Comparison of ENCODE assay signal across 9 cellular contexts in genomic region chr16:10828851-10829331, GRCh38. TPM values are rescaled to one million over a fixed set of nuclear protein-coding genes. Genes with fewer than 3 reads are reported as not detected.
DNase-seq lines count a peak whose midpoint lies in the region; ATAC-seq and TF ChIP-seq lines count a peak whose summit lies in the region.
"Had no signal": no experiment of that assay in that cellular context is flagged by ENCODE, and none has a peak within 500 bp of the region (broad histone marks: within the 10 kb centered on the region; RNA-seq: fewer than 3 reads in every experiment).

No MANE protein-coding gene starts in this region.

- no peak for TF ChIP-seq CTCF in AG09319 (IDR thresholded peaks at IDR 0.05; ENCODE audit: low read depth, low read length)
- no peak for TF ChIP-seq CTCF in upper lobe of right lung (IDR thresholded peaks at IDR 0.05)
- no peak for TF ChIP-seq CTCF in A673 (conservative IDR thresholded peaks at IDR 0.05; ENCODE audit: low read depth, low read length)
- no peak for TF ChIP-seq CTCF in CD4-positive, alpha-beta T cell (IDR thresholded peaks at IDR 0.05)

- CTCF ChIA-PET in A673 (lab: Charles Lee), result no interaction called here
- CTCF ChIA-PET in CD4-positive, alpha-beta T cell (lab: Charles Lee), result no interaction called here

- H3K36me3 ChIP-seq in duodenal mucosa (ENCODE audit: control insufficient read depth in 1 of 2, insufficient read depth in 2 of 2, low read length in 2 of 2) (no peaks in the 10 kb centered on the region), upper lobe of right lung (no peaks in the 10 kb centered on the region), A673 (ENCODE audit: insufficient read depth, low read length, poor library complexity, severe bottlenecking) (no peaks in the 10 kb centered on the region)

- BruUV-seq in A673 (replicated peaks; lab: Mats Ljungman, UMichigan), result no TSS peak

- H3K27me3 ChIP-seq in duodenal mucosa (ENCODE audit: control insufficient read depth in 1 of 2, insufficient read depth in 2 of 2, low read length in 2 of 2) (no peaks in the 10 kb centered on the region), upper lobe of right lung (no peaks in the 10 kb centered on the region), A673 (replicated peaks; ENCODE audit: insufficient read depth, low read depth, low read length, poor library complexity) (no peaks in the 10 kb centered on the region)
- no peaks in the 10 kb centered on the region for H3K27me3 ChIP-seq in CD4-positive, alpha-beta T cell (ENCODE audit: control insufficient read depth, insufficient read depth, low read length)

- intact Hi-C loops in upper lobe of right lung (cut with DNase I) (no loop called here), A673 (cut with micrococcal nuclease; ENCODE audit: unreplicated experiment) (no loop called here)
- intact Hi-C loops in CD4-positive, alpha-beta T cell (cut with DNase I, micrococcal nuclease), result no loop called here

- H3K4me1 ChIP-seq in duodenal mucosa (ENCODE audit: control insufficient read depth in 1 of 2, insufficient read depth in 2 of 2, low read length in 2 of 2) (peaks cover 28 to 29% of the 10 kb centered on the region in 2 donors), upper lobe of right lung (peaks cover 34% of the 10 kb centered on the region), A673 (ENCODE audit: insufficient read depth, low read length, poor library complexity, severe bottlenecking) (no peaks in the 10 kb centered on the region)

- DNase-seq in AG09319 (ENCODE audit: extremely low read depth, low read depth) (peak; percentile 87), NCI-H226 (peak; percentile 94), mesenteric fat pad (ENCODE audit: low spot score) (peak; percentile 98), upper lobe of right lung (peak; percentile 97), A673 (ENCODE audit: low spot score) (no peak)
- DNase-seq in CD4-positive, alpha-beta T cell, result no peak

- peak; percentile 91 for ATAC-seq in upper lobe of right lung
- no peak for ATAC-seq in CD4-positive, alpha-beta T cell (ENCODE audit: poor library complexity)
- ATAC-seq in GM21737 (IDR thresholded peaks at IDR 0.05; ENCODE audit: unreplicated experiment), result no peak

- peaks cover under 1% of the 10 kb centered on the region for H3K27me3 Mint-ChIP-seq in CD4-positive, alpha-beta T cell

- H3K27ac ChIP-seq in duodenal mucosa (ENCODE audit: low read depth, low read length), result peak overlapping the region; percentile 80
- peak overlapping the region; percentile 88 for H3K27ac ChIP-seq in upper lobe of right lung
- no peak overlapping the region for H3K27ac ChIP-seq in A673 (ENCODE audit: low read depth, low read length, poor library complexity, severe bottlenecking)
- no peak overlapping the region for H3K27ac ChIP-seq in CD4-positive, alpha-beta T cell (ENCODE audit: low read depth, low read length)

- peak overlapping the region; percentile 44 to 59 for H3K4me3 ChIP-seq in duodenal mucosa (ENCODE audit: low read depth in 1 of 2, low read length in 2 of 2)
- peak overlapping the region; percentile 17 for H3K4me3 ChIP-seq in upper lobe of right lung
- H3K4me3 ChIP-seq in A673 (ENCODE audit: low read depth, low read length, poor library complexity, severe bottlenecking), result no peak overlapping the region

- peak overlapping the region; percentile 3 to 44 for H3K9ac ChIP-seq in duodenal mucosa (ENCODE audit: low read depth in 1 of 2, low read length in 2 of 2)

- H3K4me3 Mint-ChIP-seq in CD4-positive, alpha-beta T cell, result no peak overlapping the region
- H3K4me3 Mint-ChIP-seq: T-helper 1 cell treated with Interleukin-12 subunit alpha and Interleukin-12 subunit beta and Interleukin-4 antibody, amounts not matched to agents 30 μg/mL and 1 μg/mL, for 36 hours had no signal

- H3K4me1 Mint-ChIP-seq in CD4-positive, alpha-beta T cell (ENCODE audit: low read depth), result no peaks in the 10 kb centered on the region

- H3K36me3 Mint-ChIP-seq in CD4-positive, alpha-beta T cell (ENCODE audit: low read depth), result no peaks in the 10 kb centered on the region

- no peaks in the 10 kb centered on the region for H3K9me3 Mint-ChIP-seq in CD4-positive, alpha-beta T cell
- H3K9me3 Mint-ChIP-seq: T-helper 1 cell treated with Interleukin-12 subunit alpha and Interleukin-12 subunit beta and Interleukin-4 antibody, amounts not matched to agents 30 μg/mL and 1 μg/mL, for 36 hours had no signal

- POLR2A ChIA-PET in A673 (lab: Charles Lee; ENCODE audit: low non-redundant PET), result no interaction called here
- POLR2A ChIA-PET in CD4-positive, alpha-beta T cell (lab: Charles Lee), result no interaction called here

- no peaks in the 10 kb centered on the region for H3K9me3 ChIP-seq in duodenal mucosa (ENCODE audit: control insufficient read depth in 1 of 2, low read length in 2 of 2)
- H3K9me3 ChIP-seq in upper lobe of right lung, result no peaks in the 10 kb centered on the region
- no peaks in the 10 kb centered on the region for H3K9me3 ChIP-seq in A673 (ENCODE audit: low read depth, low read length, poor library complexity, severe bottlenecking)
- no peaks in the 10 kb centered on the region for H3K9me3 ChIP-seq in CD4-positive, alpha-beta T cell (ENCODE audit: control insufficient read depth, low read length)

- H3K27ac Mint-ChIP-seq in CD4-positive, alpha-beta T cell, result no peak overlapping the region
- H3K27ac Mint-ChIP-seq: T-helper 1 cell treated with Interleukin-12 subunit alpha and Interleukin-12 subunit beta and Interleukin-4 antibody, amounts not matched to agents 30 μg/mL and 1 μg/mL, for 36 hours had no signal

RNA-seq across cellular contexts. Expression of gene TVP23A, which starts 10.3 kb away (rescaled TPM):
- total RNA-seq in mesenteric fat pad (0.45 TPM), upper lobe of right lung (0.69 TPM), A673 (2021) (not detected in 2 replicates)
- not detected for total RNA-seq in CD4-positive, alpha-beta T cell

RNA-seq across cellular contexts. Expression of gene CIITA, which starts 48.1 kb away (rescaled TPM):
- total RNA-seq in mesenteric fat pad (10.0 TPM), upper lobe of right lung (78.9 TPM), A673 (2021) (not detected in 2 replicates)
- 1 to 10 TPM; 2.4 to 3.0 TPM for total RNA-seq in CD4-positive, alpha-beta T cell

Comparison
In these comparisons a context has a peak if more than half of its experiments do, and no peak if none do; other contexts are left out.
1. DNase-seq: peak in AG09319 (single experiment), NCI-H226 (single experiment), mesenteric fat pad (single experiment) and upper lobe of right lung (single experiment); none in A673 (single experiment) and CD4-positive, alpha-beta T cell (0 of 10).
2. H3K27ac ChIP-seq: peak in duodenal mucosa (single experiment) and upper lobe of right lung (single experiment); none in A673 (single experiment) and CD4-positive, alpha-beta T cell (single experiment).